In genomic region chr5:177311361-177311722, GRCh38 we compare ENCODE assay signal across 8 cellular contexts. TPM values are rescaled to one million over a fixed set of nuclear protein-coding genes. Genes with fewer than 3 reads are reported as not detected.
DNase-seq lines count a peak whose midpoint lies in the region; ATAC-seq and TF ChIP-seq lines count a peak whose summit lies in the region.

No MANE protein-coding gene starts in this region.

- H4K20me1 ChIP-seq in KMS-11 (ENCODE audit: insufficient read depth) = no peaks in the 10 kb centered on the region

- H3K9me3 ChIP-seq in colonic mucosa (no peaks in the 10 kb centered on the region), muscle layer of duodenum (ENCODE audit: control insufficient read depth in 1 of 2, low read length in 2 of 2) (no peaks in the 10 kb centered on the region)

- H3K9ac ChIP-seq in KMS-11 = peak overlapping the region; percentile 93; the same call in 1 of the 2 replicates
- H3K9ac ChIP-seq in colonic mucosa (ENCODE audit: low read depth in 2 of 2, low read length in 2 of 2) = peak overlapping the region; percentile 61 to 68

- H3K27ac ChIP-seq in KMS-11 (peak overlapping the region; percentile 92; the same call in 1 of the 2 replicates), colonic mucosa (no peak overlapping the region), muscle layer of duodenum (ENCODE audit: low read length) (no peak overlapping the region)

- H2AFZ ChIP-seq in KMS-11 (ENCODE audit: low read depth) = no peak overlapping the region

- ATAC-seq in GM18909 (IDR thresholded peaks at IDR 0.05; ENCODE audit: poor library complexity, unreplicated experiment) (peak; percentile 1), GM21423 (IDR thresholded peaks at IDR 0.05; ENCODE audit: unreplicated experiment) (no peak), HG03097 (IDR thresholded peaks at IDR 0.05; ENCODE audit: low FRiP score, unreplicated experiment) (no peak)

- no peaks in the 10 kb centered on the region for H3K79me2 ChIP-seq in KMS-11 (ENCODE audit: insufficient read depth, low read depth)

- no peaks in the 10 kb centered on the region for H3K36me3 ChIP-seq in KMS-11 (ENCODE audit: insufficient read depth)
- H3K36me3 ChIP-seq in colonic mucosa = no peaks in the 10 kb centered on the region
- H3K36me3 ChIP-seq in muscle layer of duodenum (ENCODE audit: control insufficient read depth in 1 of 2, insufficient read depth in 2 of 2, low read length in 2 of 2) = peaks cover 6 to 12% of the 10 kb centered on the region in 2 donors

- H3K27me3 ChIP-seq in KMS-11 (ENCODE audit: insufficient read depth, low read depth) = no peaks in the 10 kb centered on the region
- no peaks in the 10 kb centered on the region for H3K27me3 ChIP-seq in colonic mucosa
- H3K27me3 ChIP-seq in muscle layer of duodenum (ENCODE audit: low read depth, low read length) = no peaks in the 10 kb centered on the region

- intact Hi-C loops in colonic mucosa (cut with DNase I) = loop anchor here (5.0 to 10.0 kb wide), 2 partner anchors 191 to 197 kb away; no protein-coding TSS in a partner anchor

- peaks cover 18% of the 10 kb centered on the region for H3K4me1 ChIP-seq in KMS-11 (ENCODE audit: low read depth, poor library complexity, severe bottlenecking)
- peaks cover 32% of the 10 kb centered on the region for H3K4me1 ChIP-seq in colonic mucosa
- H3K4me1 ChIP-seq in muscle layer of duodenum (ENCODE audit: control insufficient read depth in 1 of 2, insufficient read depth in 2 of 2, low read length in 2 of 2) = peaks cover 0 to 25% of the 10 kb centered on the region in 2 donors

- no peak overlapping the region for H3K4me3 ChIP-seq in KMS-11 (IDR thresholded peaks at IDR 0.05; ENCODE audit: insufficient read depth, low read depth, low read length)
- peak overlapping the region; percentile 56 for H3K4me3 ChIP-seq in colonic mucosa
- H3K4me3 ChIP-seq in muscle layer of duodenum (ENCODE audit: low read depth in 1 of 2, low read length in 2 of 2) = peak overlapping the region; percentile 48 to 77

- no peak for TF ChIP-seq CTCF in KMS-11 (conservative IDR thresholded peaks at IDR 0.05; ENCODE audit: low read depth, low read length)
- no peak for TF ChIP-seq CTCF in colonic mucosa (IDR thresholded peaks at IDR 0.05)

- no peak for DNase-seq in colonic mucosa
- no peak for DNase-seq in HPDE6-E6E7 (ENCODE audit: extremely low spot score)
- DNase-seq in NCI-H345 treated with DMSO at 0.1 percent for 48 hours (lab: John Stamatoyannopoulos, UW; ENCODE audit: unreplicated experiment) = no peak

- no peak overlapping the region; the same call in 1 of the 2 replicates for H3K4me2 ChIP-seq in KMS-11

RNA-seq across cellular contexts. Expression of gene MXD3, which starts 0.4 kb away (rescaled TPM):
- total RNA-seq in colonic mucosa = 10 to 100 TPM in 1 of 2 donors, 1 to 10 TPM in 1; 9.3 to 36.4 TPM

RNA-seq across cellular contexts. Expression of gene PRELID1, which starts 7.7 kb away (rescaled TPM):
- total RNA-seq in colonic mucosa = 100 to 1,000 TPM; 245 to 396 TPM

RNA-seq across cellular contexts. Expression of gene RAB24, which starts 7.8 kb away (rescaled TPM):
- total RNA-seq in colonic mucosa = 10 to 100 TPM; 32.9 to 39.5 TPM

RNA-seq across cellular contexts. Expression of gene LMAN2, which starts 40.1 kb away (rescaled TPM):
- total RNA-seq in colonic mucosa = 100 to 1,000 TPM; 137 to 185 TPM

RNA-seq across cellular contexts. Expression of gene RGS14, which starts 46.4 kb away (rescaled TPM):
- 10 to 100 TPM in 1 of 2 donors, 1 to 10 TPM in 1; 9.1 to 10.1 TPM for total RNA-seq in colonic mucosa
